Comparison of ENCODE assay signal across 20 cellular contexts in the genomic region with DNA sequence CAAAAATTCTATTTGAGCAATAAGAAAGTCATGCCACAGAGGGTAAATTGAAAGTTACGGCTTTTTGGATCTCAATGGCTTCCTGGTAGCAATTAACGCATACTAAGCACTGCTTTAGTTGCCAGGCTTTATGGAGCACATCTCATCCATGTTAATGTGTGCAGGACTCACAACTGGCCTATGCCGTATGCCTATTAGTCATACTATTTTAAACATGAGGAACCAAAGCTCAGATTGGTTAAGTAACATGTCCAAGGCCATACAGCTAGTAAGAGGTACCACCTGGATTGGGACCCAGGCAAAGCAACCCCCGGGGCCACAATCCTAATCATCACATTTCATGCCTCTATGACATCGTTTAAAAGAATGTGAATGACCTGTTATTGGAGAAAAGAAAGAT. TPM values are rescaled to one million over a fixed set of nuclear protein-coding genes. Genes with fewer than 3 reads are reported as not detected.
DNase-seq lines count a peak whose midpoint lies in the region; ATAC-seq, FAIRE-seq and TF ChIP-seq lines count a peak whose summit lies in the region.
"Had no signal": no experiment of that assay in that cellular context is flagged by ENCODE, and none has a peak within 500 bp of the region (broad histone marks: within the 10 kb centered on the region; RNA-seq: fewer than 3 reads in every experiment).

No MANE protein-coding gene starts in this region.

- TF ChIP-seq CTCF in bronchial epithelial cell (IDR thresholded peaks at IDR 0.05; ENCODE audit: insufficient read depth, low read length, severe bottlenecking): no peak

- peak overlapping the region; percentile 47 for H4K91ac ChIP-seq in trophoblast cell (ENCODE audit: low read depth, low read length)

- no CpG with 5 or more reads among the region's 5 CpGs for WGBS in trophoblast cell (ENCODE audit: extremely low coverage, insufficient coverage, insufficient read length)

- H3K79me2 ChIP-seq in trophoblast cell (ENCODE audit: control insufficient read depth, insufficient read depth, low read length, poor library complexity): no peaks in the 10 kb centered on the region

- peak; percentile 37 for DNase-seq in bronchial epithelial cell (ENCODE audit: low read depth)
- DNase-seq in kidney tubule cell (ENCODE audit: low spot score): peak; percentile 55
- DNase-seq in trophoblast cell: peak; percentile 33 to 56
- no peak for DNase-seq in hepatic stellate cell (ENCODE audit: low spot score)
- no peak for DNase-seq in NCI-H2171 treated with DMSO at 0.1 percent for 48 hours (lab: John Stamatoyannopoulos, UW)
- DNase-seq: AML-193; CD4-positive, alpha-beta memory T cell; DMS153; DND-41; EL; H9 had no signal

- no peak overlapping the region for H3K23ac ChIP-seq in trophoblast cell (ENCODE audit: low read length)

- H3K14ac ChIP-seq in trophoblast cell (ENCODE audit: low read length): no peak overlapping the region

- no peak for FAIRE-seq in bronchial epithelial cell (lab: Jason Lieb, UNC)
- FAIRE-seq: A549, GM12891, GM19239, H1 had no signal

- H4K8ac ChIP-seq in trophoblast cell (ENCODE audit: low read depth, low read length): no peak overlapping the region

- ATAC-seq in esophagus mucosa: peak; percentile 79
- no peak for ATAC-seq in HG03432 (IDR thresholded peaks at IDR 0.05; ENCODE audit: unreplicated experiment)
- ATAC-seq in HG02610 (IDR thresholded peaks at IDR 0.05; ENCODE audit: unreplicated experiment): no peak
- ATAC-seq: A549 had no signal

- no peak overlapping the region for H2BK5ac ChIP-seq in trophoblast cell (ENCODE audit: low read depth, low read length, poor library complexity)

- H3K36me3 ChIP-seq in bronchial epithelial cell (ENCODE audit: control insufficient read depth, insufficient read depth, low read length) (peaks cover 15% of the 10 kb centered on the region), trophoblast cell (ENCODE audit: control insufficient read depth in 1 of 2, insufficient read depth in 2 of 2, low read length in 2 of 2) (no peaks in the 10 kb centered on the region)
- H3K36me3 ChIP-seq: BLaER1 had no signal

- H2BK120ac ChIP-seq in trophoblast cell (ENCODE audit: insufficient read depth, low read length, poor library complexity): no peak overlapping the region

- H3K9ac ChIP-seq in trophoblast cell (ENCODE audit: low read length): no peak overlapping the region
- H3K9ac ChIP-seq: BLaER1 had no signal

- peaks cover 0 to 4% of the 10 kb centered on the region in 2 experiments for H3K4me1 ChIP-seq in trophoblast cell (ENCODE audit: control insufficient read depth in 1 of 2, insufficient read depth in 2 of 2, low read length in 2 of 2)
- H3K4me1 ChIP-seq: BLaER1 had no signal

- H4K12ac ChIP-seq in trophoblast cell (ENCODE audit: low read depth, low read length): no peak overlapping the region

- no peak overlapping the region for H2AK5ac ChIP-seq in trophoblast cell (ENCODE audit: low read length)

- H3K9me3 ChIP-seq in trophoblast cell (ENCODE audit: insufficient read depth, low read depth, low read length): no peaks in the 10 kb centered on the region
- H3K9me3 ChIP-seq: A549, BLaER1 had no signal

- no peak overlapping the region for H2BK12ac ChIP-seq in trophoblast cell (ENCODE audit: low read length)

- H3K79me1 ChIP-seq in trophoblast cell (ENCODE audit: low read length): peaks cover 2% of the 10 kb centered on the region

- H3K4me3 ChIP-seq in bronchial epithelial cell (ENCODE audit: low read depth, low read length) (no peak overlapping the region), trophoblast cell (ENCODE audit: low read depth, low read length) (no peak overlapping the region)
- H3K4me3 ChIP-seq: A549, BLaER1 had no signal

- no peak overlapping the region for H3K18ac ChIP-seq in trophoblast cell (ENCODE audit: low read length)

- no peak overlapping the region for H3K4ac ChIP-seq in trophoblast cell (ENCODE audit: low read depth, low read length)

- H3K4me2 ChIP-seq in trophoblast cell (ENCODE audit: low read length): no peak overlapping the region
- H3K4me2 ChIP-seq: BLaER1 had no signal

- no peak overlapping the region for H2AFZ ChIP-seq in trophoblast cell (ENCODE audit: insufficient read depth, low read length, poor library complexity)

- H3K27me3 ChIP-seq in bronchial epithelial cell (ENCODE audit: control insufficient read depth, insufficient read depth, low read length): no peaks in the 10 kb centered on the region
- no peaks in the 10 kb centered on the region for H3K27me3 ChIP-seq in trophoblast cell (ENCODE audit: insufficient read depth, low read length)
- H3K27me3 ChIP-seq: BLaER1 had no signal

- H3K27ac ChIP-seq in trophoblast cell (ENCODE audit: low read depth, low read length): no peak overlapping the region
- H3K27ac ChIP-seq: A549, BLaER1 had no signal

RNA-seq across cellular contexts. Expression of gene DAPP1, which starts 17.1 kb away (rescaled TPM):
- total RNA-seq in bronchial epithelial cell: 31.3 and 58.0 TPM in 2 replicates
- 54.7 TPM for total RNA-seq in esophagus mucosa
- polyA plus RNA-seq in trophoblast cell (2013): 5.7 and 7.0 TPM in 2 replicates
- total RNA-seq: G401, H1, H9 had no signal
- polyA plus RNA-seq: H1 had no signal

Comparison
In these comparisons a context has a peak if more than half of its experiments do, and no peak if none do; other contexts are left out.
1. DNase-seq: peak in bronchial epithelial cell (single experiment), kidney tubule cell (single experiment) and trophoblast cell (2 of 2); none in hepatic stellate cell (single experiment) and NCI-H2171 treated with DMSO at 0.1 percent for 48 hours (single experiment).